In the genomic region with DNA sequence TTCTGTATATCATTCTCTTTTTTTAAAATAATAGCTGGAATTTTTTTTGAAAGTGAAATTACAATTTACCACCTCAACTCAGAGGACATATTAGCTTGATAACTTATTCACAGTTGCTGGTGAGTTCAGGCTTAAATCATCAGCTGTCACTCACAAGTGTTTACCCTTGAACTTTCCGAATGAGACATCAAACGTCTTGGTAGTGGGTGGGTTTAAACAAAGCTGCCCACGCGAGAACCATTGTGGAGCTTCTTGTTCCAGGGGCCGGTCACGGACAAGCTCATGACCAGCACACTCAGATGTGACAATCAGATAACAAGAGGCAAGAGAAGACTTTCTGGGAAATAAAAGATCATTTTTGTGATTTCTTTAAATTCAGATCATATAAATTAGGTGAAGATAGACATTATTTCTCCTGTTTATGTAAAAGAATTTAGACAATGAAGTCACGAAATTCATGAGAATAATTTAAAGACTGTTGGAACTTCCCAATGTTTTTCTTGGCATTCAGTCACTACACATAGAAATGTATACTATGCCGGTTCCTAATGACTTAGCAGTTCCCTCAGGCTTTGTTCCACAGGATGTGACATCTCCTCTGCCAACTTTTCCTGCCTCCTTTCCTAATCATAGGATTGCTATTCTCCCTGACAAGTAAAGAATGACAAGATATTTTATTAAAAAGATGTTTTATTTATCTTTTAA, we compare ENCODE assay signal across 8 cellular contexts. TPM values are rescaled to one million over a fixed set of nuclear protein-coding genes. Genes with fewer than 3 reads are reported as not detected.
A peak's percentile ranks its signal among the peaks of the same experiment; 100 is the strongest.
DNase-seq lines count a peak whose midpoint lies in the region; ATAC-seq, FAIRE-seq and TF ChIP-seq lines count a peak whose summit lies in the region.

No MANE protein-coding gene starts in this region.

- DNase-seq in G401 (ENCODE audit: low spot score) (peak; percentile 44), OCI-M1 (lab: John Stamatoyannopoulos, UW) (peak; percentile 66), H1 (ENCODE audit: low read depth in 1 of 2, low spot score in 2 of 2) (no peak), GM19238 (ENCODE audit: insufficient read length, low spot score) (no peak)
- DNase-seq in NK-92 treated with Interleukin-12 subunit alpha and Interleukin-12 subunit beta, amount 100 ng/mL, for 24 hours (lab: John Stamatoyannopoulos, UW), result no peak
- DNase-seq in central memory CD4-positive, alpha-beta T cell, result no peak

- H3K56ac ChIP-seq in H1 (replicated peaks; ENCODE audit: insufficient read length, low read depth, low read length), result no peak overlapping the region

- TF ChIP-seq EP300 in H1 (IDR thresholded peaks at IDR 0.05; ENCODE audit: borderline replicate concordance in 1 of 2, low read depth in 2 of 2, low read length in 2 of 2), result no peak

- H3K36me3 ChIP-seq in H1 (ENCODE audit: control insufficient read depth in 2 of 4, insufficient read depth in 4 of 4, low read length in 3 of 4) (no peaks in the 10 kb centered on the region), neuron (ENCODE audit: insufficient read depth, low read length) (no peaks in the 10 kb centered on the region)

- H3K9me3 ChIP-seq in H1 (ENCODE audit: insufficient read depth in 2 of 2, low read depth in 1 of 2, low read length in 1 of 2) (no peaks in the 10 kb centered on the region), neuron (ENCODE audit: low read length) (no peaks in the 10 kb centered on the region)

- no peak overlapping the region for H2AK5ac ChIP-seq in H1 (ENCODE audit: low read depth, low read length)

- no peak overlapping the region for H2BK120ac ChIP-seq in H1 (replicated peaks; ENCODE audit: low read depth, low read length)

- no peak overlapping the region for H4K91ac ChIP-seq in H1 (replicated peaks; ENCODE audit: insufficient read length, low read length)

- no peaks in the 10 kb centered on the region for H4K20me1 ChIP-seq in H1 (replicated peaks in 1 of 2; ENCODE audit: control insufficient read depth in 1 of 2, insufficient read depth in 2 of 2, low read length in 2 of 2)

- in situ Hi-C loops in G401 (cut with HindIII; ENCODE audit: low sequenced_read_pairs), result no loop called here

- H2BK12ac ChIP-seq in H1 (ENCODE audit: low read depth, low read length), result no peak overlapping the region

- no peak overlapping the region for H3K23ac ChIP-seq in H1 (ENCODE audit: insufficient read length)

- WGBS in H1 (ENCODE audit: extremely low coverage in 1 of 2, insufficient coverage in 1 of 2, insufficient read length in 1 of 2, insufficient replicate concordance in 2 of 2, low coverage in 1 of 2, low lambda C conversion rate in 2 of 2, missing lambda C conversion rate in 1 of 2), 2 experiments, result 54% methylated on average over 8 of the region's 8 CpGs; no CpG with 5 or more reads in 1 of the 2 experiments

- no peak overlapping the region for H4K5ac ChIP-seq in H1 (ENCODE audit: insufficient read length, low read depth, low read length)

- H3K23me2 ChIP-seq in H1 (ENCODE audit: low read depth, low read length), result no peaks in the 10 kb centered on the region

- H4K8ac ChIP-seq in H1 (ENCODE audit: extremely low read depth, insufficient read depth, low read length), result no peak overlapping the region

- no peak overlapping the region for H3K9ac ChIP-seq in H1 (replicated peaks in 1 of 4; ENCODE audit: extremely low read depth in 1 of 4, low read depth in 3 of 4, low read length in 3 of 4)

- H3K79me2 ChIP-seq in H1 (ENCODE audit: control insufficient read depth in 1 of 2, insufficient read depth in 2 of 2, low read length in 2 of 2), result no peaks in the 10 kb centered on the region

- H2BK20ac ChIP-seq in H1 (ENCODE audit: low read length), result no peak overlapping the region

- no peak overlapping the region; the same call in 1 of the 2 replicates for H3K18ac ChIP-seq in H1 (ENCODE audit: extremely low read depth, low read length)

- peaks cover 15 to 41% (median 28%) of the 10 kb centered on the region in 4 experiments for H3K4me1 ChIP-seq in H1 (replicated peaks in 1 of 4; ENCODE audit: control insufficient read depth in 3 of 4, insufficient read depth in 4 of 4, low read length in 3 of 4)
- H3K4me1 ChIP-seq in neuron (ENCODE audit: insufficient read depth, low read length), result peaks cover 14% of the 10 kb centered on the region

- CTCF ChIA-PET in H1 (lab: Charles Lee; ENCODE audit: partially characterized antibody), result interaction anchor here (0.6 to 2.5 kb wide), 14 partner anchors 13 to 628 kb away, joined by 3 to 16 read pairs (median 4); no protein-coding TSS in a partner anchor

- TF ChIP-seq RAD21 in H1 (IDR thresholded peaks at IDR 0.05 in 1 of 2, conservative IDR thresholded peaks at IDR 0.05 in 1 of 2; ENCODE audit: low read depth in 2 of 2, low read length in 2 of 2), result no peak

- no peaks in the 10 kb centered on the region for H3K79me1 ChIP-seq in H1 (ENCODE audit: low read depth, low read length)

- H2AFZ ChIP-seq in H1 (ENCODE audit: low read length) (no peak overlapping the region), neuron (ENCODE audit: low read depth, low read length) (no peak overlapping the region)

- peak; percentile 48 for ATAC-seq in GM21723 (IDR thresholded peaks at IDR 0.05; ENCODE audit: unreplicated experiment)

- H3K14ac ChIP-seq in H1 (ENCODE audit: insufficient read length), result no peak overlapping the region

- H3K4ac ChIP-seq in H1 (replicated peaks; ENCODE audit: insufficient read length, low read depth, low read length), result no peak overlapping the region

- no peak overlapping the region for H2BK15ac ChIP-seq in H1 (ENCODE audit: low read length)

- POLR2A ChIA-PET in H1 (lab: Charles Lee; ENCODE audit: partially characterized antibody), result no interaction called here

- H2BK5ac ChIP-seq in H1 (ENCODE audit: low read depth, low read length), result no peak overlapping the region

- 0 out of 4 replicates have a peak overlapping the region, but pooled peaks of 1 of the 2 experiments have one; percentile 30 for H3K4me2 ChIP-seq in H1 (ENCODE audit: insufficient read depth in 1 of 2, low read depth in 2 of 2, low read length in 2 of 2)

- H3K4me3 ChIP-seq in H1 (ENCODE audit: extremely low read depth in 1 of 4, insufficient read depth in 2 of 4, low read depth in 3 of 4, low read length in 4 of 4), result no peak overlapping the region
- peak overlapping the region; percentile 22 for H3K4me3 ChIP-seq in neuron (ENCODE audit: low read length)

- no peak for TF ChIP-seq POLR2A in H1 (IDR thresholded peaks at IDR 0.05; ENCODE audit: control extremely low read depth in 1 of 2, low read depth in 2 of 2, low read length in 2 of 2)

- H3K27me3 ChIP-seq in H1 (replicated peaks in 1 of 4; ENCODE audit: control insufficient read depth in 3 of 4, extremely low read depth in 1 of 4, insufficient read depth in 3 of 4, low read length in 3 of 4) (no peaks in the 10 kb centered on the region), neuron (ENCODE audit: insufficient read depth, low read length) (no peaks in the 10 kb centered on the region)

- FAIRE-seq in H1 (lab: Jason Lieb, UNC), result no peak

- TF ChIP-seq CTCF in H1 (IDR thresholded peaks at IDR 0.05; ENCODE audit: control extremely low read depth in 1 of 3, insufficient read depth in 1 of 3, low read depth in 1 of 3, low read length in 3 of 3), result no peak

- H3K27ac ChIP-seq in H1 (ENCODE audit: low read depth, low read length), result 0 out of 2 replicates have a peak overlapping the region, but pooled peaks have one; percentile 27

TF ChIP-seq in H1, 55 proteins besides CTCF, POLR2A, EP300 and RAD21:
- TF ChIP-seq MAFK (IDR thresholded peaks at IDR 0.05; ENCODE audit: low read depth, low read length) (0 out of 2 replicates have a peak, but pooled peaks have one; percentile 4), SIRT6 (IDR thresholded peaks at IDR 0.05; ENCODE audit: low read length) (no peak)
TF ChIP-seq in H1: peak in this region for 1.

RNA-seq across cellular contexts. Expression of a gene that starts 29.3 kb away (rescaled TPM):
- total RNA-seq in G401 (2014; rRNA removed; shearing (Covaris generic)), result 3.3 and 10.4 TPM in 2 replicates
- total RNA-seq in H1 (2021; fragmentation: NEBNext Ultra II Directional; extraction: Animal tissue kit (Norgen Biotek cat#: 25700)), result 21.8 and 22.0 TPM in 2 replicates
- polyA plus RNA-seq in H1 (2011; rRNA removed), result 30.1 and 36.7 TPM in 2 replicates
- polyA plus RNA-seq in H1 (2011; cell fraction: cytosol; rRNA removed), result 32.2 TPM
- polyA plus RNA-seq in H1 (2011; cell fraction: nucleus; rRNA removed), result 35.5 TPM
- polyA plus RNA-seq in H1 (2012, experiment 1 of 2), result 24.2 to 27.6 TPM (median 26.3 TPM) in 4 replicates
- 14.0 TPM for polyA plus RNA-seq in H1 (2012, experiment 2 of 2)
- 30.7 TPM for polyA plus RNA-seq in H1 (2013, experiment 1 of 2)
- 31.0 TPM for polyA plus RNA-seq in H1 (2013, experiment 2 of 2)
- 49.2 and 64.0 TPM in 2 replicates for polyA minus RNA-seq in H1 (2011; rRNA and poly(A)+ RNA removed)
- 13.9 TPM for polyA minus RNA-seq in H1 (2011; cell fraction: cytosol; rRNA and poly(A)+ RNA removed)
- 45.7 TPM for polyA minus RNA-seq in H1 (2011; cell fraction: nucleus; rRNA and poly(A)+ RNA removed)

RNA-seq across cellular contexts. Expression of a gene that starts 29.4 kb away (rescaled TPM):
- total RNA-seq in G401 (2014; rRNA removed; shearing (Covaris generic)), result 15.0 and 17.4 TPM in 2 replicates
- total RNA-seq in H1 (2021; fragmentation: NEBNext Ultra II Directional; extraction: Animal tissue kit (Norgen Biotek cat#: 25700)), result 45.7 and 46.0 TPM in 2 replicates
- polyA plus RNA-seq in H1 (2011; rRNA removed), result 24.2 and 38.2 TPM in 2 replicates
- 46.0 TPM for polyA plus RNA-seq in H1 (2011; cell fraction: cytosol; rRNA removed)
- 43.4 TPM for polyA plus RNA-seq in H1 (2011; cell fraction: nucleus; rRNA removed)
- 44.7 to 54.3 TPM (median 49.9 TPM) in 4 replicates for polyA plus RNA-seq in H1 (2012, experiment 1 of 2)
- 4.8 TPM for polyA plus RNA-seq in H1 (2012, experiment 2 of 2)
- 27.5 TPM for polyA plus RNA-seq in H1 (2013, experiment 1 of 2)
- polyA plus RNA-seq in H1 (2013, experiment 2 of 2), result 27.2 TPM
- polyA minus RNA-seq in H1 (2011; rRNA and poly(A)+ RNA removed), result 90.6 and 99.2 TPM in 2 replicates
- 40.8 TPM for polyA minus RNA-seq in H1 (2011; cell fraction: cytosol; rRNA and poly(A)+ RNA removed)
- 83.5 TPM for polyA minus RNA-seq in H1 (2011; cell fraction: nucleus; rRNA and poly(A)+ RNA removed)

Comparison
In these comparisons a context has a peak if more than half of its experiments do, and no peak if none do; other contexts are left out.
1. DNase-seq: peak in G401 (single experiment) and OCI-M1 (single experiment); none in H1 (0 of 2), NK-92 treated with Interleukin-12 subunit alpha and Interleukin-12 subunit beta, amount 100 ng/mL, for 24 hours (single experiment), GM19238 (single experiment) and central memory CD4-positive, alpha-beta T cell (single experiment).